Comparison of ENCODE assay signal across 10 cellular contexts in the genomic region with DNA sequence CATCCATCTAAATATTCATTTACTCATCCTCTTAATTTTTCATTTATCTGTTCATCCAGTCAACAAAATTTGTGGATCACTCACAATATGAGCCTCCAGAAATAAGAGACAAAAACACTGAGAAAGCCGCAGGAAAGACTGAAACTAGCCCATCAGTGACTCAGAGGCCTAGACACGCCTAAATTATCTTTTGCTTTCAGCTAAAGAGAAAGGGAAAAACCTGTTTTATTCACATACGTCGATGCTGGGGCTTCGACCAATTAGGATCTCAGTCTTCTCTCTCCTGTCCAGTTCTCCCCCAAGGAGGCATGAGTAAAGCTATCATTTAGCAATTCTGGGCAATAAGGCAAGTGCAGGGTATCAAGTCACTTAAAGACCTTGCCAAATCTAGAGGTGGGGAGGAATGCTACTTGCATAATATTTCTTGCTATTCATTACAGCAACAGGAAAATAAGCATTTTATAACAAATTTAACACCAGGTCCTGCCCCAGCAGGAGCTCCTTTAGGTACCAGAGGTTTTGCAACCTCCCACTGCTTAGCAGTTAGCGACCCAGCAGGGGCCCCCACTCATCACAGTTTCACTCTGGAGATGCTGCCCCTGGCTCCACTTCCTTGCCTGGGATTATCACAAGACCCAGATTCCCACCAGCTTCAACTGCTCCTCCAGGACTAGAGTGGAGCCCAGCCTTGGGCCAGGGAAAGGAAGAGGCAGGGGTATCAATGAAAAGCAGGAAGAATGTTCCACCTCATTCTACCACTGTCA. TPM values are rescaled to one million over a fixed set of nuclear protein-coding genes. Genes with fewer than 3 reads are reported as not detected.
DNase-seq lines count a peak whose midpoint lies in the region; ATAC-seq, FAIRE-seq and TF ChIP-seq lines count a peak whose summit lies in the region.
"Had no signal": no experiment of that assay in that cellular context is flagged by ENCODE, and none has a peak within 500 bp of the region (broad histone marks: within the 10 kb centered on the region; RNA-seq: fewer than 3 reads in every experiment).

No MANE protein-coding gene starts in this region.

- peak; percentile 73 for FAIRE-seq in GM12892 (lab: Jason Lieb, UNC)
- FAIRE-seq in keratinocyte (lab: Jason Lieb, UNC): peak; percentile 98

- H3K27me3 ChIP-seq in PC-3 (ENCODE audit: low read length) (no peaks in the 10 kb centered on the region), keratinocyte (ENCODE audit: control insufficient read depth, extremely low read depth, insufficient read depth, low read length) (no peaks in the 10 kb centered on the region)
- H3K27me3 ChIP-seq: sigmoid colon had no signal

- H4K20me1 ChIP-seq in PC-3 (ENCODE audit: low read length) (no peaks in the 10 kb centered on the region), keratinocyte (ENCODE audit: control insufficient read depth, extremely low read depth, insufficient read depth, low read length) (no peaks in the 10 kb centered on the region)

- H3K36me3 ChIP-seq in PC-3 (ENCODE audit: low read depth, low read length) (no peaks in the 10 kb centered on the region), keratinocyte (ENCODE audit: control insufficient read depth in 2 of 2, extremely low read depth in 1 of 2, insufficient read depth in 2 of 2, low read length in 2 of 2) (no peaks in the 10 kb centered on the region)
- H3K36me3 ChIP-seq: sigmoid colon had no signal

- H3K4me3 ChIP-seq in PC-3 (ENCODE audit: low read length) (peak overlapping the region; percentile 10), keratinocyte (ENCODE audit: control insufficient read depth in 2 of 3, extremely low read depth in 1 of 3, insufficient read depth in 2 of 3, low read depth in 1 of 3, low read length in 3 of 3) (peak overlapping the region in 1 of 3 experiments; percentile 46)
- H3K4me3 ChIP-seq: sigmoid colon had no signal

- H3K4me2 ChIP-seq in PC-3 (ENCODE audit: low read length) (peak overlapping the region; percentile 57), keratinocyte (ENCODE audit: control insufficient read depth, extremely low read depth, insufficient read depth, low read depth, low read length) (peak overlapping the region; percentile 66)

- no peaks in the 10 kb centered on the region for H3F3A ChIP-seq in PC-3 (ENCODE audit: low read length, unreplicated experiment)

- dilution Hi-C loops in keratinocyte (cut with MboI; ENCODE audit: extremely low pct_ligation_motif_present, low sequenced_read_pairs): no loop called here

- DNase-seq in GM12892 (ENCODE audit: insufficient read length) (no peak), GM20000 (ENCODE audit: low spot score) (peak; percentile 32), PC-3 (peak; percentile 87), keratinocyte (ENCODE audit: low read depth, low spot score) (peak; percentile 41), NCI-H2107 treated with DMSO at 0.1 percent for 48 hours (lab: John Stamatoyannopoulos, UW; ENCODE audit: unreplicated experiment) (no peak), NCI-H187 (lab: John Stamatoyannopoulos, UW) (no peak), NCI-H345 treated with DMSO at 0.1 percent for 48 hours (lab: John Stamatoyannopoulos, UW; ENCODE audit: unreplicated experiment) (no peak)
- DNase-seq: NCI-H748 treated with DMSO at 0.1 percent for 48 hours, sigmoid colon had no signal

- H3K79me2 ChIP-seq in PC-3 (ENCODE audit: low read length): no peaks in the 10 kb centered on the region
- no peaks in the 10 kb centered on the region for H3K79me2 ChIP-seq in keratinocyte (ENCODE audit: control insufficient read depth, insufficient read depth, low read length)

- H3K9ac ChIP-seq in PC-3 (ENCODE audit: low read length) (peak overlapping the region; percentile 52), keratinocyte (ENCODE audit: control insufficient read depth, extremely low read depth, insufficient read depth, low read length) (peak overlapping the region; percentile 84)

- H2AFZ ChIP-seq in PC-3 (ENCODE audit: low read length) (no peak overlapping the region), keratinocyte (ENCODE audit: control insufficient read depth, low read length) (peak overlapping the region; percentile 80)

- H3K4me1 ChIP-seq in PC-3 (ENCODE audit: insufficient read depth, low read length) (peaks cover 24% of the 10 kb centered on the region), keratinocyte (ENCODE audit: control insufficient read depth, extremely low read depth, insufficient read depth, low read length) (peaks cover 21% of the 10 kb centered on the region)
- H3K4me1 ChIP-seq: sigmoid colon had no signal

- ATAC-seq in PC-3 (peak; percentile 70), GM18870 (IDR thresholded peaks at IDR 0.05; ENCODE audit: unreplicated experiment) (no peak)

- H3K9me3 ChIP-seq in PC-3 (ENCODE audit: low read length): no peaks in the 10 kb centered on the region
- peaks cover 3% of the 10 kb centered on the region for H3K9me3 ChIP-seq in keratinocyte (ENCODE audit: control insufficient read depth, low read depth, low read length)
- H3K9me3 ChIP-seq: sigmoid colon had no signal

- H3K27ac ChIP-seq in PC-3 (ENCODE audit: low read length) (peak overlapping the region; percentile 82), keratinocyte (ENCODE audit: control insufficient read depth, insufficient read depth, low read length) (peak overlapping the region; percentile 98)
- H3K27ac ChIP-seq: sigmoid colon had no signal

- H3K9me1 ChIP-seq in keratinocyte (ENCODE audit: control insufficient read depth, extremely low read depth, insufficient read depth, low read length): no peaks in the 10 kb centered on the region

- no peak for TF ChIP-seq CTCF in GM20000 (IDR thresholded peaks at IDR 0.05; ENCODE audit: extremely low read depth, missing control alignments)
- TF ChIP-seq CTCF in PC-3 (conservative IDR thresholded peaks at IDR 0.05; ENCODE audit: low read depth, low read length): no peak
- no peak for TF ChIP-seq CTCF in keratinocyte (optimal IDR thresholded peaks at IDR 0.05 in 1 of 3, IDR thresholded peaks at IDR 0.05 in 1 of 3, conservative IDR thresholded peaks at IDR 0.05 in 1 of 3; ENCODE audit: extremely low read depth in 1 of 3, insufficient read depth in 2 of 3, low read length in 3 of 3)

- POLR2A ChIA-PET in PC-3 (lab: Charles Lee; ENCODE audit: unreplicated experiment): no interaction called here

- intact Hi-C loops in PC-3 (cut with micrococcal nuclease): no loop called here

- no peaks in the 10 kb centered on the region for H3K9me2 ChIP-seq in PC-3 (replicated peaks; ENCODE audit: low read length)

- BruUV-seq in PC-3 (replicated peaks; lab: Mats Ljungman, UMichigan): no TSS peak

- no peak for TF ChIP-seq POLR2A in GM12892 (IDR thresholded peaks at IDR 0.05; ENCODE audit: low read depth, low read length)

- CTCF ChIA-PET in PC-3 (lab: Charles Lee): no interaction called here

RNA-seq across cellular contexts. Expression of a gene that starts 30.1 kb away (rescaled TPM):
- polyA plus RNA-seq in GM12892 (2012; ENCODE audit: missing spikeins): 22.3 TPM
- 3.6 and 8.1 TPM in 2 replicates for total RNA-seq in PC-3 (2014; rRNA removed)
- polyA plus RNA-seq in keratinocyte: 41.9 to 106 TPM (median 52.5 TPM) in 3 replicates
- 43.2 TPM for polyA plus RNA-seq in keratinocyte (2011; ENCODE audit: low read depth)
- polyA plus RNA-seq in keratinocyte (2011; cell fraction: cytosol; rRNA removed): 27.5 and 70.7 TPM in 2 replicates
- 63.9 and 77.4 TPM in 2 replicates for polyA plus RNA-seq in keratinocyte (2011; cell fraction: nucleus; rRNA removed)
- polyA plus RNA-seq in keratinocyte (2012; ENCODE audit: low replicate concordance): 33.8 and 66.2 TPM in 2 replicates
- 50.2 to 103 TPM (median 66.3 TPM) in 3 replicates for polyA minus RNA-seq in keratinocyte
- 32.8 TPM for polyA minus RNA-seq in keratinocyte (2011; cell fraction: cytosol; rRNA and poly(A)+ RNA removed)
- 62.8 and 110 TPM in 2 replicates for polyA minus RNA-seq in keratinocyte (2011; cell fraction: nucleus; rRNA and poly(A)+ RNA removed)

Comparison
In these comparisons a context has a peak if more than half of its experiments do, and no peak if none do; other contexts are left out.
1. DNase-seq: peak in GM20000 (single experiment), PC-3 (single experiment) and keratinocyte (single experiment); none in GM12892 (single experiment), NCI-H2107 treated with DMSO at 0.1 percent for 48 hours (single experiment), NCI-H187 (0 of 2) and NCI-H345 treated with DMSO at 0.1 percent for 48 hours (single experiment).